25 cellular contexts compared by ENCODE assay signal in the genomic region with DNA sequence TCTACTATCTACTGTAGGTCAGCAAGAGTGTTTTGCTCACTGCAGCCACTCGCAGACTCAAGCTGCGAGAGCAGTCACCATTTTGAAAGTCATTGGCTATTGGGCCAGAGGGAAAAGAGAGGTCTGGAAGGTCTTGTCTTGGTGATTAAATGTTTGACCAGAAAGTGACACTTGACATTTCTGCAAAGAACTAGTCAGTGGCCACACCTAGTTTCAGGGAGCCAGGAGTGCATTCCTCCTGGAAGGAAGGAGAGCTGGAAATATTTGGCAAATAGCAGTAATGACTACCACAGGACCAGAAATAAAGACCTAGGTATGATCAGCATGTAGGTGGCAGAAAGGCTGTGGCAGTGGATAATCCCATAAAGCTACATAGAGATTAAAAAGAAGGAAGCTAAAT.
"Had no signal": no experiment of that assay in that cellular context is flagged by ENCODE, and none has a peak within 500 bp of the region (broad histone marks: within the 10 kb centered on the region; RNA-seq: fewer than 3 reads in every experiment).

No MANE protein-coding gene starts in this region.

- FAIRE-seq: small intestine had no signal

- H3K4me3 ChIP-seq: neural progenitor cell, ovary, psoas muscle, right lobe of liver, sigmoid colon, stomach, thoracic aorta, thyroid gland, tibial nerve, upper lobe of left lung, uterus had no signal

- H3K27me3 ChIP-seq: neural progenitor cell, ovary, right lobe of liver, sigmoid colon, stomach, thyroid gland, tibial nerve, upper lobe of left lung, uterus had no signal

- H3K27ac ChIP-seq: neural progenitor cell, ovary, parathyroid adenoma, psoas muscle, right lobe of liver, sigmoid colon, stomach, thoracic aorta, thyroid gland, tibial nerve, upper lobe of left lung, uterus had no signal

- H3K4me1 ChIP-seq: neural progenitor cell, parathyroid adenoma, psoas muscle, right lobe of liver, sigmoid colon, stomach, thyroid gland, upper lobe of left lung, uterus had no signal

- DNase-seq: natural killer cell; occipital lobe; ovary; posterior cingulate gyrus; psoas muscle; right cardiac atrium; right lobe of liver; sigmoid colon; small intestine; stimulated activated CD4-positive, alpha-beta T cell treated with anti-CD3 and anti-CD28 coated beads, Interleukin-15, amount 100 ng/mL, for 24 hours; stimulated activated CD4-positive, alpha-beta T cell treated with anti-CD3 and anti-CD28 coated beads, Interleukin-2, amount 100 ng/mL, for 24 hours; stimulated activated CD4-positive, alpha-beta T cell treated with anti-CD3 and anti-CD28 coated beads, Interleukin-2, amount 100 ng/mL, for 48 hours; stimulated activated CD4-positive, alpha-beta T cell treated with anti-CD3 and anti-CD28 coated beads, Interleukin-4, amount 100 ng/mL, for 24 hours; stimulated activated naive B cell treated with anti-CD40 and anti-IgM and Interleukin-4, amounts not matched to agents 10 μg/mL and 1 μg/mL and 100 μg/mL, for 72 hours; stimulated activated naive CD4-positive, alpha-beta T cell treated with Interleukin-2 at 50 U/mL for 16 hours; stomach; thyroid gland; trophoblast cell; uterus had no signal

- H3K36me3 ChIP-seq: neural progenitor cell, ovary, right lobe of liver, sigmoid colon, stomach, thoracic aorta, thyroid gland, tibial nerve, upper lobe of left lung, uterus had no signal

- ATAC-seq: natural killer cell; psoas muscle; right cardiac atrium; right lobe of liver; stimulated activated effector memory CD8-positive, alpha-beta T cell treated with anti-CD3 and anti-CD28 coated beads, Interleukin-12 subunit alpha, Interleukin-12 subunit beta, amount 100 ng/mL, for 72 hours; stimulated activated naive B cell treated with anti-CD40 and anti-IgM and Interleukin-4, amounts not matched to agents 10 μg/mL and 1 μg/mL and 100 μg/mL, for 72 hours had no signal

- H3K9me3 ChIP-seq: ovary, psoas muscle, right lobe of liver, sigmoid colon, stomach, thoracic aorta, thyroid gland, tibial nerve, upper lobe of left lung, uterus had no signal
